In the genomic region with DNA sequence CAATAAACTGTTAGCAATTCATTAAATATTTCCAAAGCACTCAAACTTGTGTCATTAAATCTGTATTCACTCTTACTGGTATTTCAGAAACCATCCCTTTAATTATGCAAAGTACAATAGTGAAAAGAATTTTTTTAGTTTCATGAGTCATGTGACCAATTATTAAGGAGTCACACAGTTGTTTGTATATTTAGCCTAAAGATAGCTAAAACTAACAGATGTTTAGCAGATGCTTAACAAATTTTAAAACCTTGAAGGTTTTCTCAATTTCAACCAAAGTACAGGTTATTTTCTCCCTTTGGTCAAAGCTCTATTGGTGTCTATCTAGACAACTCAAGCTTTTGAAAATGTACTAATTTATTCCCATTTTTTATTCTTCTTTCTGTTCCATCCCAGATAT, we compare ENCODE assay signal across 25 cellular contexts. TPM values are rescaled to one million over a fixed set of nuclear protein-coding genes. Genes with fewer than 3 reads are reported as not detected.
DNase-seq lines count a peak whose midpoint lies in the region; ATAC-seq, FAIRE-seq and TF ChIP-seq lines count a peak whose summit lies in the region.
"Had no signal": no experiment of that assay in that cellular context is flagged by ENCODE, and none has a peak within 500 bp of the region (broad histone marks: within the 10 kb centered on the region; RNA-seq: fewer than 3 reads in every experiment).

No MANE protein-coding gene starts in this region.

- H3K9me3 ChIP-seq in GM12878 (replicated peaks; ENCODE audit: control insufficient read depth, insufficient read depth, low read length) = peaks cover 8% of the 10 kb centered on the region; the same call in 2 of the 3 replicates
- H3K9me3 ChIP-seq: Caco-2, SJSA1 had no signal

- no TSS peak for BruUV-seq in GM12878 (replicated peaks; lab: Mats Ljungman, UMichigan)

- RAD21 ChIA-PET in GM12878 (lab: Charles Lee; ENCODE audit: unreplicated experiment) = no interaction called here

- intact Hi-C loops in GM12878 (cut with micrococcal nuclease; ENCODE audit: unreplicated experiment) = no loop called here

- no peaks in the 10 kb centered on the region for H3K4me1 ChIP-seq in GM12878 (ENCODE audit: control insufficient read depth, insufficient read depth, low read length)
- H3K4me1 ChIP-seq: Caco-2 had no signal

- in situ Hi-C loops in GM12878 (cut with MboI) = no loop called here

- no peak overlapping the region for H2AFZ ChIP-seq in GM12878 (ENCODE audit: control insufficient read depth, low read depth, low read length)
- H2AFZ ChIP-seq: PC-9 had no signal

- POLR2A ChIA-PET in GM12878 (lab: Charles Lee) = no interaction called here

- H4K20me1 ChIP-seq in GM12878 (ENCODE audit: control insufficient read depth, insufficient read depth) = no peaks in the 10 kb centered on the region

- H3K27ac ChIP-seq in GM12878 (ENCODE audit: control insufficient read depth, insufficient read depth) = no peak overlapping the region
- H3K27ac ChIP-seq: C4-2B, KMS-11, PC-9, SJSA1 had no signal

- H3K79me2 ChIP-seq in GM12878 (ENCODE audit: control insufficient read depth, insufficient read depth, low read length) = no peaks in the 10 kb centered on the region

- H3K27me3 ChIP-seq in GM12878 (replicated peaks in 1 of 2; ENCODE audit: control insufficient read depth in 2 of 2, insufficient read depth in 2 of 2, low read length in 1 of 2) = no peaks in the 10 kb centered on the region
- H3K27me3 ChIP-seq: SJSA1 had no signal

- H3K36me3 ChIP-seq in GM12878 (ENCODE audit: control insufficient read depth in 2 of 2, insufficient read depth in 2 of 2, low read length in 1 of 2) = peaks cover 0 to 19% of the 10 kb centered on the region in 2 experiments; a peak in 2 of 4 replicates

- peak; percentile 61 for ATAC-seq in HG02798 (IDR thresholded peaks at IDR 0.05; ENCODE audit: poor library complexity, unreplicated experiment)
- no peak for ATAC-seq in GM12878
- ATAC-seq in HG02623 (IDR thresholded peaks at IDR 0.05; ENCODE audit: unreplicated experiment) = no peak
- no peak for ATAC-seq in HG03159 (IDR thresholded peaks at IDR 0.05; ENCODE audit: unreplicated experiment)
- ATAC-seq: CD8-positive, alpha-beta T cell had no signal

- TF ChIP-seq EP300 in GM12878 (IDR thresholded peaks at IDR 0.05; ENCODE audit: borderline replicate concordance in 1 of 2, control insufficient read depth in 1 of 2, low read depth in 2 of 2, low read length in 2 of 2) = no peak

- peak; percentile 39 for DNase-seq in EH (ENCODE audit: low read depth)
- no peak for DNase-seq in GM12878 (ENCODE audit: low read depth, low spot score)
- peak; percentile 28 for DNase-seq in fibroblast of villous mesenchyme (ENCODE audit: low read depth)
- no peak for DNase-seq in amygdala (lab: John Stamatoyannopoulos, UW)
- DNase-seq in anterior cingulate cortex (lab: John Stamatoyannopoulos, UW) = no peak
- DNase-seq: Caco-2; CD8-positive, alpha-beta T cell; EL; GDM1; NCI-H1092 treated with DMSO at 0.1 percent for 48 hours; NCI-H1436; NCI-H187; NCI-H2107; NCI-H446; NCI-H524 treated with DMSO at 0.1 percent for 48 hours; NCI-H774; PC-9; Right ventricle myocardium superior had no signal

- no peak overlapping the region for H3K4me2 ChIP-seq in GM12878 (ENCODE audit: control insufficient read depth, insufficient read depth)
- H3K4me2 ChIP-seq: KMS-11, PC-9 had no signal

- no peak overlapping the region for H3K9ac ChIP-seq in GM12878 (ENCODE audit: control insufficient read depth, insufficient read depth, low read length)
- H3K9ac ChIP-seq: KMS-11 had no signal

- CTCF ChIA-PET in GM12878 (lab: Yijun Ruan, JAX) = interaction anchor here (0.8 to 1.6 kb wide), 4 partner anchors 10 to 724 kb away, joined by 3 to 6 read pairs (median 4); no protein-coding TSS in a partner anchor

- no peak for TF ChIP-seq POLR2A in GM12878 (IDR thresholded peaks at IDR 0.05; ENCODE audit: low read depth, low read length)

- FAIRE-seq in GM12878 (lab: Jason Lieb, UNC) = no peak
- FAIRE-seq: A204.1 had no signal

- H3K4me3 ChIP-seq in GM12878 = no peak overlapping the region
- H3K4me3 ChIP-seq in fibroblast of villous mesenchyme (ENCODE audit: low read depth, low read length) = no peak overlapping the region
- H3K4me3 ChIP-seq: PC-9, SJSA1 had no signal

- TF ChIP-seq RAD21 in GM12878 (IDR thresholded peaks at IDR 0.05; ENCODE audit: insufficient read depth, low read depth, low read length) = no peak

- TF ChIP-seq CTCF in GM12878 (IDR thresholded peaks at IDR 0.05 in 2 of 3, conservative IDR thresholded peaks at IDR 0.05 in 1 of 3; ENCODE audit: control insufficient read depth in 2 of 3, extremely low read depth in 1 of 3, insufficient read depth in 1 of 3, low read depth in 3 of 3, low read length in 3 of 3) (no peak), fibroblast of villous mesenchyme (IDR thresholded peaks at IDR 0.05; ENCODE audit: insufficient read depth, low read depth, low read length) (no peak)

- SMC1A ChIA-PET in GM12878 (lab: Charles Lee; ENCODE audit: uncharacterized antibody, unreplicated experiment) = interaction anchor here (0.7 to 1.5 kb wide), 9 partner anchors 9 to 681 kb away, joined by 3 to 4 read pairs (median 3); partner anchors contain the start of gene PJA2

TF ChIP-seq in GM12878, 131 proteins besides CTCF, POLR2A, EP300 and RAD21:
- peak; percentile 31; the same call in 1 of the 2 replicates for TF ChIP-seq RAD51 (IDR thresholded peaks at IDR 0.05)
- TF ChIP-seq E2F4 (IDR thresholded peaks at IDR 0.05; ENCODE audit: low read depth, low read length) = no peak

RNA-seq across cellular contexts. Expression of gene PJA2, which starts 44.1 kb away (rescaled TPM):
- total RNA-seq in GM12878 (2013; cell fraction: nucleolus; rRNA removed) = 90.2 and 91.5 TPM in 2 replicates
- total RNA-seq in GM12878 (2014; rRNA removed) = 28.9 and 32.6 TPM in 2 replicates
- 52.1 and 52.7 TPM in 2 replicates for total RNA-seq in GM12878 (2014; rRNA removed; fragmentation: Illumina TruSeq; extraction: Trizol)
- 43.0 and 43.5 TPM in 2 replicates for total RNA-seq in GM12878 (2021)
- polyA plus RNA-seq in GM12878 (2011; ENCODE audit: low read depth) = 23.0 TPM
- 93.4 and 142 TPM in 2 replicates for polyA plus RNA-seq in GM12878 (2011; rRNA removed)
- polyA plus RNA-seq in GM12878 (2011; cell fraction: cytosol; rRNA removed) = 29.4 and 37.6 TPM in 2 replicates
- polyA plus RNA-seq in GM12878 (2011; cell fraction: nucleus; rRNA removed) = 29.6 and 35.0 TPM in 2 replicates
- polyA plus RNA-seq in GM12878 (2012) = 39.1 and 49.3 TPM in 2 replicates
- polyA plus RNA-seq in GM12878 (2014; fragmentation: Illumina TruSeq; extraction: Trizol) = 52.5 and 64.9 TPM in 2 replicates
- 10 to 100 TPM; 27.8 to 28.2 TPM for polyA plus RNA-seq in GM12878 (2014; fragmentation: Nextera tagmentation; extraction: Ambion mirVana)
- 25.6 and 31.2 TPM in 2 replicates for polyA plus RNA-seq in GM12878 (2014; rRNA removed)
- polyA plus RNA-seq in GM12878 (2016; fragmentation: Nextera tagmentation; extraction: Ambion mirVana) = 10 to 100 TPM; 58.0 to 58.7 TPM
- 87.6 and 117 TPM in 2 replicates for polyA minus RNA-seq in GM12878 (2011; rRNA and poly(A)+ RNA removed)
- polyA minus RNA-seq in GM12878 (2011; cell fraction: cytosol; rRNA and poly(A)+ RNA removed) = 32.6 and 35.9 TPM in 2 replicates
- polyA minus RNA-seq in GM12878 (2011; cell fraction: nucleus; rRNA and poly(A)+ RNA removed) = 35.3 and 44.2 TPM in 2 replicates
- total RNA-seq in fibroblast of villous mesenchyme = 77.3 and 105 TPM in 2 replicates

Comparison
In these comparisons a context has a peak if more than half of its experiments do, and no peak if none do; other contexts are left out.
1. DNase-seq: peak in EH (single experiment) and fibroblast of villous mesenchyme (single experiment); none in GM12878 (single experiment), amygdala (0 of 56) and anterior cingulate cortex (0 of 58).